20 cellular contexts compared by ENCODE assay signal in the genomic region with DNA sequence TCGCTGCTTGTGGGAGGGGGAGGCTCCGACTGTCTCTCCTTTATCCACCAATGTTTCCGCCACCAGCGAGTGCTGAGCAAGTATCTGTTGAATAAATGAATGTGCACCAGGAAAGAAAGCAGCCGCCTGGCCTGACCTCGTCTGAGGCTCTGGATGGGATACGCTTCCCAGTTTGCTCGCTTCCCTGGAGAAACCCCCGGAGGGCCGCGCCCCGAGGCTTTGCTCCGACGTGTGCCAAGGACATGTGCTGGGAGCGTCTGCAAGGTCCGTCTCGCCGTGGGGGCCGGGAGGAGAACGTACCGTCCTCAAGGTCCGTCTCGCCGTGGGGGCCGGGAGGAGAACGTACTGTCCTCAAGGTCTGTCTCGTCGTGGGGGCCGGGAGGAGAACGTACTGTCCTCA.
DNase-seq lines count a peak whose midpoint lies in the region; ATAC-seq and TF ChIP-seq lines count a peak whose summit lies in the region.
"Had no signal": no experiment of that assay in that cellular context is flagged by ENCODE, and none has a peak within 500 bp of the region (broad histone marks: within the 10 kb centered on the region; RNA-seq: fewer than 3 reads in every experiment).

No MANE protein-coding gene starts in this region.

- no peak overlapping the region for H3K4me3 Mint-ChIP-seq in CD4-positive, alpha-beta T cell
- no peak overlapping the region for H3K4me3 Mint-ChIP-seq in T-helper 17 cell
- H3K4me3 Mint-ChIP-seq in nephron progenitor cell, result no peak overlapping the region
- H3K4me3 Mint-ChIP-seq: CD14-positive monocyte; CD8-positive, alpha-beta memory T cell had no signal

- H3K27ac Mint-ChIP-seq in CD4-positive, alpha-beta T cell, result peak overlapping the region; percentile 52
- H3K27ac Mint-ChIP-seq in T-helper 17 cell (peak overlapping the region; percentile 3), nephron progenitor cell (peak overlapping the region; percentile 68)

- H3K27me3 ChIP-seq in CD4-positive, alpha-beta T cell (ENCODE audit: control insufficient read depth, insufficient read depth, low read length), result no peaks in the 10 kb centered on the region
- H3K27me3 ChIP-seq in spleen (replicated peaks in 1 of 7), result peaks cover 0 to 45% (median 0%) of the 10 kb centered on the region in 7 donors
- H3K27me3 ChIP-seq: BLaER1 had no signal

- ATAC-seq in CD4-positive, alpha-beta T cell (ENCODE audit: poor library complexity), result no peak
- no peak for ATAC-seq in T-helper 17 cell
- ATAC-seq in GM19023 (IDR thresholded peaks at IDR 0.05; ENCODE audit: unreplicated experiment), result no peak
- ATAC-seq in HG03354 (IDR thresholded peaks at IDR 0.05; ENCODE audit: poor library complexity, severe bottlenecking, unreplicated experiment), result no peak
- ATAC-seq: GM12878 had no signal

- H3K4me1 ChIP-seq in spleen, result peaks cover 0 to 26% (median 15%) of the 10 kb centered on the region in 6 donors
- H3K4me1 ChIP-seq: HAP-1 had no signal

- peaks cover 44% of the 10 kb centered on the region for H3K4me1 Mint-ChIP-seq in CD4-positive, alpha-beta T cell (ENCODE audit: low read depth)
- H3K4me1 Mint-ChIP-seq in T-helper 17 cell, result peaks cover 18% of the 10 kb centered on the region
- peaks cover 11% of the 10 kb centered on the region for H3K4me1 Mint-ChIP-seq in nephron progenitor cell

- intact Hi-C loops in CD4-positive, alpha-beta T cell (cut with DNase I, micrococcal nuclease), result loop anchor here in 1 of 2 experiments (10.0 kb wide), 1 partner anchor 238 kb away; no protein-coding TSS in a partner anchor
- intact Hi-C loops in spleen (cut with DNase I; ENCODE audit: low total_unique reads), result no loop called here

- no peaks in the 10 kb centered on the region for H3K36me3 Mint-ChIP-seq in CD4-positive, alpha-beta T cell (ENCODE audit: low read depth)
- H3K36me3 Mint-ChIP-seq in T-helper 17 cell (ENCODE audit: low read depth) (no peaks in the 10 kb centered on the region), nephron progenitor cell (ENCODE audit: low read depth) (no peaks in the 10 kb centered on the region)
- H3K36me3 Mint-ChIP-seq: CD14-positive monocyte; CD8-positive, alpha-beta memory T cell had no signal

- CTCF ChIA-PET in CD4-positive, alpha-beta T cell (lab: Charles Lee), result no interaction called here

- H3K9me3 ChIP-seq in CD4-positive, alpha-beta T cell (ENCODE audit: control insufficient read depth, low read length), result no peaks in the 10 kb centered on the region
- no peaks in the 10 kb centered on the region for H3K9me3 ChIP-seq in T-helper 17 cell (ENCODE audit: control insufficient read depth, low read length, poor library complexity, severe bottlenecking)
- H3K9me3 ChIP-seq in spleen, result peaks cover 0 to 11% (median 7%) of the 10 kb centered on the region in 8 donors
- H3K9me3 ChIP-seq: HAP-1 had no signal

- 67 to 95% (median 82%) methylated on average over 26 to 30 of the region's 30 CpGs for WGBS in spleen, 5 donors

- no peaks in the 10 kb centered on the region for H3K36me3 ChIP-seq in spleen
- H3K36me3 ChIP-seq: BLaER1, HAP-1 had no signal

- DNase-seq in CD4-positive, alpha-beta T cell, result no peak
- DNase-seq in T-helper 17 cell (no peak), nephron progenitor cell (no peak), spleen (peak; percentile 74), NCI-H524 treated with DMSO at 0.1 percent for 48 hours (lab: John Stamatoyannopoulos, UW) (no peak), NCI-H146 treated with DMSO at 0.1 percent for 48 hours (lab: John Stamatoyannopoulos, UW; ENCODE audit: unreplicated experiment) (no peak)
- DNase-seq: 8988T; CD8-positive, alpha-beta memory T cell; COR-L47; DMS 273 treated with DMSO at 0.1 percent for 48 hours; DMS53; DND-41; EL; GM23248 had no signal

- no peaks in the 10 kb centered on the region for H3K9me3 Mint-ChIP-seq in CD4-positive, alpha-beta T cell
- peaks cover 26% of the 10 kb centered on the region for H3K9me3 Mint-ChIP-seq in nephron progenitor cell
- H3K9me3 Mint-ChIP-seq: CD8-positive, alpha-beta memory T cell had no signal

- H3K4me3 ChIP-seq in spleen, result no peak overlapping the region
- H3K4me3 ChIP-seq: BLaER1, GM12878, GM23248, HAP-1 had no signal

- no peak overlapping the region for H3K27ac ChIP-seq in CD4-positive, alpha-beta T cell (ENCODE audit: low read depth, low read length)
- no peak overlapping the region for H3K27ac ChIP-seq in spleen
- H3K27ac ChIP-seq: BLaER1, GM23248 had no signal

- TF ChIP-seq POLR2A in spleen (IDR thresholded peaks at IDR 0.05), result no peak

- POLR2A ChIA-PET in CD4-positive, alpha-beta T cell (lab: Charles Lee), result no interaction called here

- TF ChIP-seq CTCF in CD4-positive, alpha-beta T cell (IDR thresholded peaks at IDR 0.05), result no peak
- TF ChIP-seq CTCF in nephron progenitor cell (IDR thresholded peaks at IDR 0.05) (no peak), spleen (IDR thresholded peaks at IDR 0.05 in 8 of 11, conservative IDR thresholded peaks at IDR 0.05 in 3 of 11) (no peak)

- H3K27me3 Mint-ChIP-seq in CD4-positive, alpha-beta T cell, result no peaks in the 10 kb centered on the region
- no peaks in the 10 kb centered on the region for H3K27me3 Mint-ChIP-seq in T-helper 17 cell
- peaks cover 8% of the 10 kb centered on the region for H3K27me3 Mint-ChIP-seq in nephron progenitor cell (ENCODE audit: low read depth, poor library complexity)

Comparison
In these comparisons a context has a peak if more than half of its experiments do, and no peak if none do; other contexts are left out.
1. H3K27ac Mint-ChIP-seq: peak in every context shown above with its lines; median percentile 68 in nephron progenitor cell; 52 in CD4-positive, alpha-beta T cell; 3 in T-helper 17 cell.